ENCODE assay signal across 21 cellular contexts in the genomic region with DNA sequence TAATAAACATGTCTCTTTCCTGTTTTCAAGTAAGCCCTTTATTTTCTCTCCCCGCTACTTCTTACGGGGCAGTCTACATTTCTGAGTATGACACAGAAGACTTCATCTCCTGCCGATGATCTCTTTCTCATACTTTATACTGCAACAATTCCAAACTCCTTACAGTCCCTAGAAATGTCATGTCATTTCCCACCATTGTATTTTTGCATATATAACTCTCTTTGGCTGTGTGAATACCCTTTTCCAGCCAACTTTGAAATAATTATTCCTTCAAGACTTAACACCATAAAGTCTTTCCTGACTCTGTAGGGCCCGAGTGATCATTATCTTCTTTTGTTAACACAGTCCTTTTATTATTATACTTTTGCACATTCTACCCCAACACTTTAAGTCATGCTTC.
"Had no signal": no experiment of that assay in that cellular context is flagged by ENCODE, and none has a peak within 500 bp of the region (broad histone marks: within the 10 kb centered on the region; RNA-seq: fewer than 3 reads in every experiment).

No MANE protein-coding gene starts in this region.

- H3K9ac ChIP-seq: KMS-11, SK-N-SH had no signal

- H3K4me2 ChIP-seq: KMS-11, SK-N-SH had no signal

- H3K4me3 ChIP-seq: K562 had no signal

- DNase-seq: Kasumi-1, MM.1S, NCI-H1092 treated with DMSO at 0.1 percent for 48 hours, NCI-H1436, NCI-H187, NCI-H2029, NCI-H2081 treated with DMSO at 0.1 percent for 48 hours, NCI-H2171, NCI-H226, NCI-H446, NCI-H510A, NCI-H524 treated with DMSO at 0.1 percent for 48 hours, NCI-H69, NCI-H774, SHP77, SK-N-SH, SW 1271, T-cell had no signal

- H3K27ac ChIP-seq: KMS-11, RWPE1 had no signal

- H3K9me2 ChIP-seq: SK-N-SH had no signal

- ATAC-seq: K562, T-cell had no signal
